In genomic region chr1:156601122-156601830, GRCh38 we compare ENCODE assay signal across 8 cellular contexts. TPM values are rescaled to one million over a fixed set of nuclear protein-coding genes. Genes with fewer than 3 reads are reported as not detected.
DNase-seq lines count a peak whose midpoint lies in the region; ATAC-seq and TF ChIP-seq lines count a peak whose summit lies in the region.

GPATCH4 (minus strand) TSS chr1:156601479.

- TF ChIP-seq POLR2A in GM10847 (IDR thresholded peaks at IDR 0.05; ENCODE audit: extremely low read depth, insufficient read length): peak; percentile 63

- peaks cover 0 to 28% of the 10 kb centered on the region in 2 donors for H3K36me3 ChIP-seq in left lung

- TF ChIP-seq CTCF in left lung (IDR thresholded peaks at IDR 0.05): no peak

- H3K9me3 Mint-ChIP-seq in dendritic cell treated with granulocyte-macrophage colony-stimulating factor and Interleukin-4, amounts not matched to agents 40 ng/mL and 50 ng/mL, for 4 days: no peaks in the 10 kb centered on the region

- peaks cover 28% of the 10 kb centered on the region for H3K4me1 Mint-ChIP-seq in dendritic cell treated with granulocyte-macrophage colony-stimulating factor and Interleukin-4, amounts not matched to agents 40 ng/mL and 50 ng/mL, for 4 days (ENCODE audit: low read depth)

- peak within 1 kb of the TSS; percentile 72 to 80 for H3K27ac ChIP-seq in left lung

- H3K27ac Mint-ChIP-seq in dendritic cell treated with granulocyte-macrophage colony-stimulating factor and Interleukin-4, amounts not matched to agents 40 ng/mL and 50 ng/mL, for 4 days: peak within 1 kb of the TSS; percentile 87

- DNase-seq in NCI-H69 (lab: John Stamatoyannopoulos, UW) (peak; percentile 91), left lung (peak; percentile 85 to 87)
- DNase-seq in activated CD4-positive, alpha-beta T cell treated with anti-CD3 and anti-CD28 coated beads, Interleukin-2, amount 50 U/mL, for 1 hour: peak; percentile 62
- DNase-seq in stimulated activated CD4-positive, alpha-beta T cell treated with anti-CD3 and anti-CD28 coated beads, Interleukin-2, amount 100 ng/mL, for 4 hours (ENCODE audit: low read depth): peak; percentile 70

- H3K4me3 Mint-ChIP-seq in dendritic cell treated with granulocyte-macrophage colony-stimulating factor and Interleukin-4, amounts not matched to agents 40 ng/mL and 50 ng/mL, for 4 days: peak within 1 kb of the TSS; percentile 98

- intact Hi-C loops in dendritic cell treated with granulocyte-macrophage colony-stimulating factor and Interleukin-4, amounts not matched to agents 40 ng/mL and 50 ng/mL, for 4 days (cut with micrococcal nuclease): loop anchor here (2.0 kb wide), 1 partner anchor 144 kb away; no protein-coding TSS in a partner anchor
- intact Hi-C loops in left lung (cut with DNase I): loop anchor here in 1 of 2 donors (10.0 kb wide), 1 partner anchor 146 kb away; no protein-coding TSS in a partner anchor

- H3K27me3 Mint-ChIP-seq in dendritic cell treated with granulocyte-macrophage colony-stimulating factor and Interleukin-4, amounts not matched to agents 40 ng/mL and 50 ng/mL, for 4 days: no peaks in the 10 kb centered on the region

- peak within 1 kb of the TSS; percentile 64 to 77 for H3K4me3 ChIP-seq in left lung

- H3K27me3 ChIP-seq in left lung: no peaks in the 10 kb centered on the region

- peaks cover 34% of the 10 kb centered on the region for H3K36me3 Mint-ChIP-seq in dendritic cell treated with granulocyte-macrophage colony-stimulating factor and Interleukin-4, amounts not matched to agents 40 ng/mL and 50 ng/mL, for 4 days (ENCODE audit: low read depth)

- ATAC-seq in HG03280 (IDR thresholded peaks at IDR 0.05; ENCODE audit: unreplicated experiment): peak; percentile 71
- peak; percentile 93 for ATAC-seq in left lung
- no peak for ATAC-seq in HG03457 (IDR thresholded peaks at IDR 0.05; ENCODE audit: unreplicated experiment)

- H3K4me1 ChIP-seq in left lung: peaks cover 10 to 27% of the 10 kb centered on the region in 2 donors

- no peaks in the 10 kb centered on the region for H3K9me3 ChIP-seq in left lung

RNA-seq across cellular contexts. Expression of gene GPATCH4, which starts in this region (rescaled TPM):
- 10 to 100 TPM; 16.1 to 29.1 TPM for total RNA-seq in left lung
